In genomic region chr15:90946941-90947576, GRCh38 we compare ENCODE assay signal across 29 cellular contexts.
"Had no signal": no experiment of that assay in that cellular context is flagged by ENCODE, and none has a peak within 500 bp of the region (broad histone marks: within the 10 kb centered on the region; RNA-seq: fewer than 3 reads in every experiment).

No MANE protein-coding gene starts in this region.

- H3K4me1 ChIP-seq: SJCRH30 had no signal

- H3K4me2 ChIP-seq: SK-N-SH had no signal

- H3K27me3 ChIP-seq: SJCRH30 had no signal

- H3K27me3 Mint-ChIP-seq: activated CD4-positive, alpha-beta memory T cell treated with anti-CD3 and anti-CD28 coated beads, Interleukin-2, amount 10 ng/mL, durations not matched to agents 7 days and 5 days; activated CD4-positive, alpha-beta T cell treated with anti-CD3 and anti-CD28 coated beads for 36 hours; activated naive CD8-positive, alpha-beta T cell; activated T-helper 17 cell treated with anti-CD3 and anti-CD28 coated beads, Interleukin-2, amount 50 U/mL, for 72 hours; brain; central memory CD8-positive, alpha-beta T cell had no signal

- FAIRE-seq: astrocyte had no signal

- H3K9me3 Mint-ChIP-seq: activated CD4-positive, alpha-beta memory T cell treated with anti-CD3 and anti-CD28 coated beads, Interleukin-2, amount 10 ng/mL, durations not matched to agents 7 days and 5 days; activated naive CD4-positive, alpha-beta T cell treated with anti-CD3 and anti-CD28 coated beads for 36 hours; activated T-helper 17 cell treated with anti-CD3 and anti-CD28 coated beads, Interleukin-2, amount 50 U/mL, for 72 hours; brain; central memory CD8-positive, alpha-beta T cell had no signal

- H3K36me3 Mint-ChIP-seq: activated naive CD8-positive, alpha-beta T cell had no signal

- H3K9me3 ChIP-seq: SJCRH30, SK-N-SH had no signal

- H3K27ac Mint-ChIP-seq: activated CD4-positive, alpha-beta memory T cell treated with anti-CD3 and anti-CD28 coated beads, Interleukin-2, amount 10 ng/mL, durations not matched to agents 7 days and 5 days; activated CD4-positive, alpha-beta T cell treated with anti-CD3 and anti-CD28 coated beads for 36 hours; activated naive CD4-positive, alpha-beta T cell treated with anti-CD3 and anti-CD28 coated beads for 36 hours; activated naive CD8-positive, alpha-beta T cell; activated T-helper 17 cell treated with anti-CD3 and anti-CD28 coated beads, Interleukin-2, amount 50 U/mL, for 72 hours; brain had no signal

- H3K9ac ChIP-seq: SK-N-SH had no signal

- DNase-seq: activated CD4-positive, alpha-beta memory T cell treated with anti-CD3 and anti-CD28 coated beads, Interleukin-2, amount 10 ng/mL, durations not matched to agents 7 days and 5 days; activated CD4-positive, alpha-beta T cell treated with anti-CD3 and anti-CD28 coated beads for 36 hours; activated CD4-positive, alpha-beta T cell treated with anti-CD3 and anti-CD28 coated beads, Interleukin-2, amount 50 U/mL, for 1 hour; activated gamma-delta T cell; activated naive CD4-positive, alpha-beta T cell treated with anti-CD3 and anti-CD28 coated beads for 36 hours; activated T-cell treated with anti-CD3 and anti-CD28 coated beads for 4 hours; activated T-cell treated with anti-CD3 and anti-CD28 coated beads, Interleukin-2, amount 50 U/mL, for 48 hours; amygdala; Karpas-422; MM.1S; NCI-H1105; NCI-H1436; NCI-H1694 treated with DMSO at 0.1 percent for 48 hours; NCI-H2029 treated with DMSO at 0.1 percent for 48 hours; NCI-H446; NCI-H524 treated with DMSO at 0.1 percent for 48 hours; NCI-H748 treated with DMSO at 0.1 percent for 48 hours; Right ventricle myocardium superior; RPMI8226; SJCRH30; SK-N-SH; T-helper 1 cell had no signal

- H3K4me3 Mint-ChIP-seq: activated CD4-positive, alpha-beta memory T cell treated with anti-CD3 and anti-CD28 coated beads, Interleukin-2, amount 10 ng/mL, durations not matched to agents 7 days and 5 days; activated CD4-positive, alpha-beta T cell treated with anti-CD3 and anti-CD28 coated beads for 36 hours; activated naive CD4-positive, alpha-beta T cell treated with anti-CD3 and anti-CD28 coated beads for 36 hours; activated naive CD8-positive, alpha-beta T cell; activated T-helper 17 cell treated with anti-CD3 and anti-CD28 coated beads, Interleukin-2, amount 50 U/mL, for 72 hours; brain; central memory CD8-positive, alpha-beta T cell had no signal

- ATAC-seq: activated CD4-positive, alpha-beta T cell treated with anti-CD3 and anti-CD28 coated beads for 36 hours; activated T-helper 17 cell treated with anti-CD3 and anti-CD28 coated beads, Interleukin-2, amount 50 U/mL, for 72 hours; Panc1 had no signal

- H3K4me3 ChIP-seq: SJCRH30 had no signal

- H3K27ac ChIP-seq: SJCRH30, VCaP had no signal

- H3K4me1 Mint-ChIP-seq: activated CD4-positive, alpha-beta T cell treated with anti-CD3 and anti-CD28 coated beads for 36 hours; activated T-helper 17 cell treated with anti-CD3 and anti-CD28 coated beads, Interleukin-2, amount 50 U/mL, for 72 hours; brain; central memory CD8-positive, alpha-beta T cell had no signal
